Comparison of ENCODE assay signal across 1 cellular context in genomic region chr10:30437039-30437781, GRCh38.
TF ChIP-seq lines count a peak whose summit lies in the region.

No MANE protein-coding gene starts in this region.

TF ChIP-seq in GM12878, 131 proteins besides CTCF, POLR2A, EP300 and RAD21 (continued from another document):
- TF ChIP-seq ATF3 (IDR thresholded peaks at IDR 0.05; ENCODE audit: borderline replicate concordance, extremely low read depth, low read depth, low read length) (no peak), REST (IDR thresholded peaks at IDR 0.05; ENCODE audit: low read depth, low read length) (no peak), ASH2L (IDR thresholded peaks at IDR 0.05; ENCODE audit: borderline replicate concordance, low read depth) (no peak), IKZF1 (conservative IDR thresholded peaks at IDR 0.05) (no peak), ZBTB40 (IDR thresholded peaks at IDR 0.05; ENCODE audit: borderline replicate concordance) (no peak), YY1 (IDR thresholded peaks at IDR 0.05; ENCODE audit: low read depth, low read length) (no peak), CHD4 (IDR thresholded peaks at IDR 0.05) (no peak), WRNIP1 (IDR thresholded peaks at IDR 0.05; ENCODE audit: borderline replicate concordance, low read depth, low read length) (0 out of 2 replicates have a peak, but pooled peaks have one; percentile 25), HDAC6 (IDR thresholded peaks at IDR 0.05; ENCODE audit: unreplicated experiment) (no peak), POLR2AphosphoS2 (IDR thresholded peaks at IDR 0.05; ENCODE audit: low read depth, low read length) (0 out of 2 replicates have a peak, but pooled peaks have one; percentile 21), ZBTB11 (CRISPR knock-in tag; IDR thresholded peaks at IDR 0.05) (no peak), ZNF24 (IDR thresholded peaks at IDR 0.05) (no peak), MLLT1 (IDR thresholded peaks at IDR 0.05) (no peak)
